Comparison of ENCODE assay signal across 22 cellular contexts in genomic region chr1:110708968-110709367, GRCh38. TPM values are rescaled to one million over a fixed set of nuclear protein-coding genes. Genes with fewer than 3 reads are reported as not detected.
"Had no signal": no experiment of that assay in that cellular context is flagged by ENCODE, and none has a peak within 500 bp of the region (broad histone marks: within the 10 kb centered on the region; RNA-seq: fewer than 3 reads in every experiment).

No MANE protein-coding gene starts in this region.

- H3K4me1 ChIP-seq: esophagus muscularis mucosa, gastroesophageal sphincter, heart right ventricle, psoas muscle, transverse colon had no signal

- H3K27me3 ChIP-seq: cardiac muscle cell, esophagus muscularis mucosa, gastroesophageal sphincter, heart right ventricle, ovary, transverse colon had no signal

- DNase-seq: activated CD4-positive, alpha-beta T cell treated with anti-CD3 and anti-CD28 coated beads, Interleukin-2, amount 10 ng/mL, durations not matched to agents 24 days and 14 days; activated CD8-positive, alpha-beta T cell treated with anti-CD3 and anti-CD28 coated beads, Interleukin-2, amount 10 ng/mL, durations not matched to agents 7 days and 5 days; activated naive CD4-positive, alpha-beta T cell treated with Interleukin-2 at 50 U/mL for 16 hours; activated naive CD8-positive, alpha-beta T cell treated with anti-CD3 and anti-CD28 coated beads, Interleukin-2, amount 10 ng/mL, durations not matched to agents 7 days and 5 days; activated T-cell treated with anti-CD3 and anti-CD28 coated beads, Interleukin-2, amount 50 U/mL, for 24 hours; amygdala; dermis blood vessel endothelial cell; effector memory CD4-positive, alpha-beta T cell; heart right ventricle; immature natural killer cell; mesenchymal stem cell; natural killer cell; ovary; psoas muscle; right cardiac atrium; stimulated activated CD4-positive, alpha-beta T cell treated with anti-CD3 and anti-CD28 coated beads, Interleukin-2, amount 100 ng/mL, for 48 hours; transverse colon had no signal

- H3K4me3 ChIP-seq: cardiac muscle cell, esophagus muscularis mucosa, gastroesophageal sphincter, heart right ventricle, ovary, psoas muscle, skin epidermis, transverse colon had no signal

- H3K9me3 ChIP-seq: esophagus muscularis mucosa, gastroesophageal sphincter, heart right ventricle, ovary, psoas muscle, transverse colon had no signal

- H3K27ac ChIP-seq: cardiac muscle cell, esophagus muscularis mucosa, gastroesophageal sphincter, heart right ventricle, ovary, psoas muscle, skin epidermis, transverse colon had no signal

- H3K36me3 ChIP-seq: cardiac muscle cell, esophagus muscularis mucosa, gastroesophageal sphincter, heart right ventricle, ovary, transverse colon had no signal

RNA-seq across cellular contexts. Expression of gene KCNA3, which starts 34.2 kb away (rescaled TPM):
- total RNA-seq: dermis blood vessel endothelial cell, endothelial cell of umbilical vein had no signal
- polyA plus RNA-seq: cardiac muscle cell, endothelial cell of umbilical vein, psoas muscle had no signal
